24 cellular contexts compared by ENCODE assay signal in genomic region chr16:88010343-88010970, GRCh38. TPM values are rescaled to one million over a fixed set of nuclear protein-coding genes. Genes with fewer than 3 reads are reported as not detected.
DNase-seq lines count a peak whose midpoint lies in the region; ATAC-seq, FAIRE-seq and TF ChIP-seq lines count a peak whose summit lies in the region.
"Had no signal": no experiment of that assay in that cellular context is flagged by ENCODE, and none has a peak within 500 bp of the region (broad histone marks: within the 10 kb centered on the region; RNA-seq: fewer than 3 reads in every experiment).

No MANE protein-coding gene starts in this region.

- no peak for TF ChIP-seq CTCF in sigmoid colon (IDR thresholded peaks at IDR 0.05)

- WGBS in sigmoid colon, 2 donors = 92 to 93% methylated on average over 25 of the region's 25 CpGs

- peaks cover 4% of the 10 kb centered on the region for H3K4me1 ChIP-seq in SJCRH30
- peaks cover 0 to 10% (median 7%) of the 10 kb centered on the region in 4 donors for H3K4me1 ChIP-seq in sigmoid colon
- H3K4me1 ChIP-seq: ascending aorta had no signal

- H3K27ac ChIP-seq in SJCRH30 (no peak overlapping the region), sigmoid colon (no peak overlapping the region)
- H3K27ac ChIP-seq: ascending aorta, esophagus squamous epithelium, upper lobe of left lung, WERI-Rb-1 had no signal

- FAIRE-seq in HTR-8/SVneo (lab: Jason Lieb, UNC) = peak; percentile 95
- FAIRE-seq: D721Med, endometrium, GM12892, RCC 7860 had no signal

- TF ChIP-seq EP300 in sigmoid colon (IDR thresholded peaks at IDR 0.05) = no peak

- H3K9me3 ChIP-seq in SJCRH30 (replicated peaks) (no peaks in the 10 kb centered on the region), sigmoid colon (no peaks in the 10 kb centered on the region)
- H3K9me3 ChIP-seq: ascending aorta, esophagus squamous epithelium, upper lobe of left lung had no signal

- no peak for ATAC-seq in HG03457 (IDR thresholded peaks at IDR 0.05; ENCODE audit: unreplicated experiment)

- H3K27me3 ChIP-seq in SJCRH30 (no peaks in the 10 kb centered on the region), sigmoid colon (no peaks in the 10 kb centered on the region)
- H3K27me3 ChIP-seq: ascending aorta, esophagus squamous epithelium, upper lobe of left lung had no signal

- no peak for TF ChIP-seq POLR2A in sigmoid colon (IDR thresholded peaks at IDR 0.05)

- DNase-seq in HTR-8/SVneo (ENCODE audit: insufficient read length, low spot score) = no peak
- peak; percentile 26 to 35 for DNase-seq in SJCRH30
- DNase-seq in mesenteric fat pad (ENCODE audit: low spot score) = peak; percentile 74
- DNase-seq in sigmoid colon = peak; percentile 36
- no peak for DNase-seq in glomerular visceral epithelial cell (ENCODE audit: extremely low spot score)
- no peak for DNase-seq in T-helper 2 cell
- DNase-seq: activated CD8-positive, alpha-beta memory T cell treated with anti-CD3 and anti-CD28 coated beads, Interleukin-2, amount 50 U/mL, for 4 hours; activated naive CD8-positive, alpha-beta T cell treated with anti-CD3 and anti-CD28 coated beads for 36 hours; esophagus squamous epithelium; foreskin melanocyte; NCI-H1092 treated with DMSO at 0.1 percent for 48 hours; NCI-H187 treated with DMSO at 0.1 percent for 48 hours; SIG-M5; stimulated activated CD4-positive, alpha-beta T cell treated with anti-CD3 and anti-CD28 coated beads, Interleukin-2, amount 100 ng/mL, for 24 hours; SW 1271; T1000; upper lobe of left lung; WERI-Rb-1 had no signal

- peaks cover 3% of the 10 kb centered on the region; the same call in 1 of the 2 replicates for H3K36me3 ChIP-seq in SJCRH30
- H3K36me3 ChIP-seq in sigmoid colon = peaks cover 0 to 41% (median 8%) of the 10 kb centered on the region in 4 donors
- H3K36me3 ChIP-seq: WERI-Rb-1 had no signal

- H3K4me3 ChIP-seq in SJCRH30 = no peak overlapping the region
- no peak overlapping the region for H3K4me3 ChIP-seq in sigmoid colon
- H3K4me3 ChIP-seq: ascending aorta, esophagus squamous epithelium, upper lobe of left lung had no signal

- intact Hi-C loops in sigmoid colon (cut with DNase I) = no loop called here

RNA-seq across cellular contexts. Expression of gene BANP, which starts 59.2 kb away (rescaled TPM):
- 18.4 and 20.2 TPM in 2 replicates for total RNA-seq in SJCRH30 (2014; rRNA removed; shearing (Covaris generic))
- total RNA-seq in mesenteric fat pad = 28.8 TPM
- 10 to 100 TPM; 17.4 to 31.0 (median 23.0) TPM for total RNA-seq in sigmoid colon
- 10 to 100 TPM in 1 of 3 donors, 1 to 10 TPM in 2; 8.4 to 15.9 (median 8.8) TPM for polyA plus RNA-seq in sigmoid colon

Comparison
In these comparisons a context has a peak if more than half of its experiments do, and no peak if none do; other contexts are left out.
1. DNase-seq: peak in SJCRH30 (2 of 2), mesenteric fat pad (single experiment) and sigmoid colon (single experiment); none in HTR-8/SVneo (single experiment), glomerular visceral epithelial cell (single experiment) and T-helper 2 cell (0 of 5).